26 cellular contexts compared by ENCODE assay signal in the genomic region with DNA sequence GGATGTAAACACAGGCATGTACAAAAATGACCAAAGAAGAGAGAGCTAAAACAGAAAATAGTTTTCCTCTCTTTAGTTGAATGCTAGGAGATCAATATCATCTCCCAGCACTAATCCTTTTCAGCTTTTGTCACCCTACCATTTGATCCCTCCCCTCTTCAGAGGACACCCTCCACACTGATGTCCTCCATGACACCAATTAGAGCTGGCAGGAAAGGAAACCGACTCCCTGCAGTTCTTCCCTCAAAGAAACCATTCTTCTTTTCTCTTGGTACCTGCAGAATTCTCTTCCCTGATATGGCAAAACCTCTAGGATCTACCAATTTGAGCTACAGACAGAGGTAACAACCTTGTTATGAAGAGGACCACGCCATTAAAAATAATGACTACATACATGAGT. TPM values are rescaled to one million over a fixed set of nuclear protein-coding genes. Genes with fewer than 3 reads are reported as not detected.
"Had no signal": no experiment of that assay in that cellular context is flagged by ENCODE, and none has a peak within 500 bp of the region (broad histone marks: within the 10 kb centered on the region; RNA-seq: fewer than 3 reads in every experiment).

No MANE protein-coding gene starts in this region.

- ATAC-seq: activated T-cell treated with anti-CD3 and anti-CD28 coated beads, Interleukin-2, amount 50 U/mL, for 4 hours; activated T-helper 17 cell treated with anti-CD3 and anti-CD28 coated beads, Interleukin-2, amount 50 U/mL, for 72 hours; body of pancreas; K562 had no signal

- H3K9me3 ChIP-seq: ascending aorta, body of pancreas had no signal

- H3K4me1 Mint-ChIP-seq: activated T-helper 17 cell treated with anti-CD3 and anti-CD28 coated beads, Interleukin-2, amount 50 U/mL, for 72 hours; central memory CD8-positive, alpha-beta T cell had no signal

- H3K36me3 ChIP-seq: ascending aorta had no signal

- H3K4me1 ChIP-seq: ascending aorta had no signal

- H3K9me3 Mint-ChIP-seq: activated B cell treated with CpG ODN at 0.5 μM for 24 hours; activated CD4-positive, alpha-beta memory T cell treated with anti-CD3 and anti-CD28 coated beads for 36 hours; activated CD4-positive, alpha-beta T cell treated with anti-CD3 and anti-CD28 coated beads, Interleukin-2, amount 10 ng/mL, durations not matched to agents 7 days and 5 days; activated T-helper 17 cell treated with anti-CD3 and anti-CD28 coated beads, Interleukin-2, amount 50 U/mL, for 72 hours; central memory CD8-positive, alpha-beta T cell had no signal

- H3K27me3 ChIP-seq: ascending aorta, body of pancreas had no signal

- H3K4me3 ChIP-seq: ascending aorta, body of pancreas, K562 had no signal

- H3K27ac ChIP-seq: ascending aorta, body of pancreas had no signal

- H3K27ac Mint-ChIP-seq: activated B cell treated with CpG ODN at 0.5 μM for 24 hours; activated CD4-positive, alpha-beta memory T cell treated with anti-CD3 and anti-CD28 coated beads for 36 hours; activated CD4-positive, alpha-beta T cell treated with anti-CD3 and anti-CD28 coated beads, Interleukin-2, amount 10 ng/mL, durations not matched to agents 7 days and 5 days; activated T-helper 17 cell treated with anti-CD3 and anti-CD28 coated beads, Interleukin-2, amount 50 U/mL, for 72 hours had no signal

- DNase-seq: activated B cell treated with CpG ODN at 0.5 μM for 24 hours; activated CD4-positive, alpha-beta memory T cell treated with anti-CD3 and anti-CD28 coated beads for 36 hours; activated CD4-positive, alpha-beta T cell treated with anti-CD3 and anti-CD28 coated beads, Interleukin-2, amount 10 ng/mL, durations not matched to agents 7 days and 5 days; activated CD8-positive, alpha-beta memory T cell treated with anti-CD3 and anti-CD28 coated beads for 24 hours; activated gamma-delta T cell treated with Interleukin-2 at 50 U/mL for 16 hours; activated naive CD4-positive, alpha-beta T cell treated with anti-CD3 and anti-CD28 coated beads, Interleukin-2, amount 50 U/mL, for 16 hours; activated T-cell treated with anti-CD3 and anti-CD28 coated beads, Interleukin-2, amount 50 U/mL, for 4 hours; amniotic stem cell; body of pancreas; Karpas-422; NCI-H1105 treated with DMSO at 0.1 percent for 48 hours; NCI-H1436 treated with DMSO at 0.1 percent for 48 hours; NCI-H187; NCI-H2081; NCI-H2171 treated with DMSO at 0.1 percent for 48 hours; NCI-H226; NCI-H526; NCI-H82; SIG-M5; T-helper 2 cell; T1000 had no signal

- H3K36me3 Mint-ChIP-seq: activated CD4-positive, alpha-beta memory T cell treated with anti-CD3 and anti-CD28 coated beads for 36 hours had no signal

- H3K4me3 Mint-ChIP-seq: activated B cell treated with CpG ODN at 0.5 μM for 24 hours; activated CD4-positive, alpha-beta memory T cell treated with anti-CD3 and anti-CD28 coated beads for 36 hours; activated CD4-positive, alpha-beta T cell treated with anti-CD3 and anti-CD28 coated beads, Interleukin-2, amount 10 ng/mL, durations not matched to agents 7 days and 5 days; activated T-cell treated with anti-CD3 and anti-CD28 coated beads, Interleukin-2, amount 50 U/mL, for 4 hours; activated T-helper 17 cell treated with anti-CD3 and anti-CD28 coated beads, Interleukin-2, amount 50 U/mL, for 72 hours; central memory CD8-positive, alpha-beta T cell had no signal

RNA-seq across cellular contexts. Expression of a gene that starts 5.3 kb away (rescaled TPM):
- total RNA-seq: OCI-LY7 had no signal
